ENCODE assay signal across 15 cellular contexts in the genomic region with DNA sequence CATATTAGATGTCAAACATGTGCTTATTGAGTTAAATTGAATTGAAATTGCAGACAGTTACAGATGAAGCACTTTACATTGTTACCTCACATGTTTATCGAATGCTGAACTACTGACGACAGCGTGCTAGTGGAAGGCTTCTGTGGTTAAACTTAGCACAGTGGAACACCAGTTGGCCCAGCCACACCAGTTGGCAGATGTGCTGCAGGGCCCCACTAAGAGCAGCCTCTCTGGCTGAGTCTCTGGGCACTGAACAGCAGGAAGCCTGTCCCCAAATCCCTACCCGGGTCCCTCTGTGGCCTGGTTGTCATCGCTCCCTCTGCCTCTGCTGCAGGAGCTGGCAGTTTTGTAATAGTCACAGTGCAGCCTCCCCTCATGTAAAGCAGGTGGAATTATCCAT.
"Had no signal": no experiment of that assay in that cellular context is flagged by ENCODE, and none has a peak within 500 bp of the region (broad histone marks: within the 10 kb centered on the region; RNA-seq: fewer than 3 reads in every experiment).

No MANE protein-coding gene starts in this region.

- H3K36me3 Mint-ChIP-seq: activated naive CD8-positive, alpha-beta T cell; immature natural killer cell; mesothelial cell of epicardium had no signal

- H3K36me3 ChIP-seq: colonic mucosa, gastrocnemius medialis, upper lobe of left lung, WERI-Rb-1 had no signal

- H3K27me3 ChIP-seq: colonic mucosa, gastrocnemius medialis, testis, upper lobe of left lung had no signal

- H3K4me3 Mint-ChIP-seq: activated naive CD8-positive, alpha-beta T cell; immature natural killer cell; mesothelial cell of epicardium; neural crest cell; stimulated activated naive CD8-positive, alpha-beta T cell treated with anti-CD3 and anti-CD28 coated beads, Interleukin-15, Interleukin-2, amounts not matched to agents 100 ng/mL and 50 ng/mL, for 24 hours had no signal

- H3K4me1 Mint-ChIP-seq: immature natural killer cell, mesothelial cell of epicardium had no signal

- H3K27ac ChIP-seq: colonic mucosa, gastrocnemius medialis, testis, upper lobe of left lung, WERI-Rb-1 had no signal

- H3K9me3 Mint-ChIP-seq: mesothelial cell of epicardium, neural crest cell had no signal

- H3K4me1 ChIP-seq: colonic mucosa, gastrocnemius medialis, upper lobe of left lung had no signal

- DNase-seq: activated CD4-positive, alpha-beta T cell treated with anti-CD3 and anti-CD28 coated beads for 1 hour; activated CD4-positive, alpha-beta T cell treated with anti-CD3 and anti-CD28 coated beads, Interleukin-2, amount 50 U/mL, for 4 hours; activated gamma-delta T cell; colonic mucosa; gastrocnemius medialis; immature natural killer cell; retina; stimulated activated CD4-positive, alpha-beta T cell treated with anti-CD3 and anti-CD28 coated beads, Interleukin-2, amount 100 ng/mL, for 24 hours; testis; upper lobe of left lung; WERI-Rb-1 had no signal

- H3K4me3 ChIP-seq: colonic mucosa, gastrocnemius medialis, testis, upper lobe of left lung had no signal

- H3K9me3 ChIP-seq: colonic mucosa, gastrocnemius medialis, testis, upper lobe of left lung had no signal

- ATAC-seq: gastrocnemius medialis had no signal

- H3K27ac Mint-ChIP-seq: activated naive CD8-positive, alpha-beta T cell; immature natural killer cell; mesothelial cell of epicardium; stimulated activated naive CD8-positive, alpha-beta T cell treated with anti-CD3 and anti-CD28 coated beads, Interleukin-15, Interleukin-2, amounts not matched to agents 100 ng/mL and 50 ng/mL, for 24 hours had no signal
